ENCODE assay signal across 8 cellular contexts in genomic region chr13:21458457-21458815, GRCh38. TPM values are rescaled to one million over a fixed set of nuclear protein-coding genes. Genes with fewer than 3 reads are reported as not detected.
A peak's percentile ranks its signal among the peaks of the same experiment; 100 is the strongest.
DNase-seq lines count a peak whose midpoint lies in the region; ATAC-seq and TF ChIP-seq lines count a peak whose summit lies in the region.

No MANE protein-coding gene starts in this region.

- DNase-seq in COLO829 (ENCODE audit: low spot score) (peak; percentile 26), HT1080 (ENCODE audit: low read depth) (peak; percentile 13), SW480 (ENCODE audit: low spot score) (peak; percentile 62), astrocyte of the spinal cord (ENCODE audit: low read depth, low spot score) (no peak), islet precursor cell (peak; percentile 83), NCI-H1436 (lab: John Stamatoyannopoulos, UW) (no peak)
- peak; percentile 13 for DNase-seq in stimulated activated CD4-positive, alpha-beta T cell treated with anti-CD3 and anti-CD28 coated beads, Interleukin-2, amount 100 ng/mL, for 4 hours (ENCODE audit: low read depth)

- in situ Hi-C loops in astrocyte of the spinal cord (cut with HindIII; ENCODE audit: low sequenced_read_pairs) = no loop called here

- ATAC-seq in GM19452 (IDR thresholded peaks at IDR 0.05; ENCODE audit: unreplicated experiment) = peak; percentile 25

- TF ChIP-seq CTCF in astrocyte of the spinal cord (IDR thresholded peaks at IDR 0.05; ENCODE audit: low read depth, low read length) = no peak

- H3K4me3 ChIP-seq in astrocyte of the spinal cord (ENCODE audit: low read depth, low read length) = peak overlapping the region; percentile 96

RNA-seq across cellular contexts. Expression of gene ZDHHC20, which starts 0.7 kb away (rescaled TPM):
- 47.0 and 48.3 TPM in 2 replicates for total RNA-seq in HT1080 (2014; rRNA removed; shearing (Covaris generic))
- 44.3 and 69.7 TPM in 2 replicates for polyA plus RNA-seq in HT1080 (2015; cell fraction: cytosol; rRNA removed)
- polyA plus RNA-seq in HT1080 (2015; cell fraction: nucleus; rRNA removed) = 25.5 and 35.8 TPM in 2 replicates

Comparison
In these comparisons a context has a peak if more than half of its experiments do, and no peak if none do; other contexts are left out.
1. DNase-seq: peak in COLO829 (single experiment), HT1080 (single experiment), SW480 (single experiment), islet precursor cell (single experiment) and stimulated activated CD4-positive, alpha-beta T cell treated with anti-CD3 and anti-CD28 coated beads, Interleukin-2, amount 100 ng/mL, for 4 hours (single experiment); none in astrocyte of the spinal cord (single experiment) and NCI-H1436 (single experiment).